Comparison of ENCODE assay signal across 23 cellular contexts in genomic region chr12:53713516-53713915, GRCh38. TPM values are rescaled to one million over a fixed set of nuclear protein-coding genes. Genes with fewer than 3 reads are reported as not detected.
"Had no signal": no experiment of that assay in that cellular context is flagged by ENCODE, and none has a peak within 500 bp of the region (broad histone marks: within the 10 kb centered on the region; RNA-seq: fewer than 3 reads in every experiment).

No MANE protein-coding gene starts in this region.

- H3K4me3 Mint-ChIP-seq: IgD-negative memory B cell had no signal

- ATAC-seq: K562 had no signal

- H3K27me3 Mint-ChIP-seq: IgD-negative memory B cell had no signal

- H3K27ac ChIP-seq: HL-60, KMS-11, RWPE1 had no signal

- H3K9me3 ChIP-seq: SK-N-SH had no signal

- H3K9me3 Mint-ChIP-seq: IgD-negative memory B cell had no signal

- DNase-seq: Kasumi-1, MM.1S, NCI-H1092 treated with DMSO at 0.1 percent for 48 hours, NCI-H1436, NCI-H187, NCI-H2029, NCI-H2081 treated with DMSO at 0.1 percent for 48 hours, NCI-H2171, NCI-H226, NCI-H446, NCI-H510A, NCI-H524 treated with DMSO at 0.1 percent for 48 hours, NCI-H69, NCI-H774, SHP77, SK-N-SH had no signal

- H3K4me3 ChIP-seq: K562 had no signal

- H3K27ac Mint-ChIP-seq: IgD-negative memory B cell had no signal

RNA-seq across cellular contexts. Expression of gene CISTR, which starts 38.3 kb away (rescaled TPM):
- total RNA-seq: K562, M059J, SK-MEL-5 had no signal
- polyA plus RNA-seq: IgD-negative memory B cell, K562, SK-N-SH had no signal
